18 cellular contexts compared by ENCODE assay signal in genomic region chr16:58222532-58223316, GRCh38. TPM values are rescaled to one million over a fixed set of nuclear protein-coding genes. Genes with fewer than 3 reads are reported as not detected.
DNase-seq lines count a peak whose midpoint lies in the region; ATAC-seq, FAIRE-seq and TF ChIP-seq lines count a peak whose summit lies in the region.
"Had no signal": no experiment of that assay in that cellular context is flagged by ENCODE, and none has a peak within 500 bp of the region (broad histone marks: within the 10 kb centered on the region; RNA-seq: fewer than 3 reads in every experiment).

No MANE protein-coding gene starts in this region.

- dilution Hi-C loops in keratinocyte (cut with MboI; ENCODE audit: extremely low pct_ligation_motif_present, low sequenced_read_pairs): loop anchor here (25.0 kb wide), 1 partner anchor 90 kb away; no protein-coding TSS in a partner anchor

- no peak for DNase-seq in stimulated activated naive CD8-positive, alpha-beta T cell treated with anti-CD3 and anti-CD28 coated beads, Interleukin-15, amount 100 ng/mL, for 72 hours
- no peak for DNase-seq in stimulated activated naive CD8-positive, alpha-beta T cell treated with anti-CD3 and anti-CD28 coated beads, Interleukin-15, Interleukin-2, amounts not matched to agents 100 U/mL and 50 U/mL, for 24 hours
- DNase-seq in astrocyte of the hippocampus (ENCODE audit: low read depth, low spot score) (peak; percentile 37), keratinocyte (ENCODE audit: low read depth, low spot score) (peak; percentile 23), A673 (ENCODE audit: low spot score) (no peak), NCI-H1105 (lab: John Stamatoyannopoulos, UW) (no peak)
- DNase-seq in activated CD8-positive, alpha-beta memory T cell treated with anti-CD3 and anti-CD28 coated beads for 24 hours: no peak
- DNase-seq: activated T-cell treated with anti-CD3 and anti-CD28 coated beads, Interleukin-2, amount 50 U/mL, for 4 hours; natural killer cell; NCI-H1048; NCI-H774 had no signal

- H3K27ac ChIP-seq in keratinocyte (ENCODE audit: control insufficient read depth, insufficient read depth, low read length): no peak overlapping the region
- H3K27ac ChIP-seq in A673 (ENCODE audit: low read depth, low read length, poor library complexity, severe bottlenecking): no peak overlapping the region
- H3K27ac ChIP-seq: ascending aorta, SK-N-MC, upper lobe of left lung had no signal

- BruUV-seq in A673 (replicated peaks; lab: Mats Ljungman, UMichigan): no TSS peak

- H3K4me1 ChIP-seq in keratinocyte (ENCODE audit: control insufficient read depth, extremely low read depth, insufficient read depth, low read length): peaks cover 11% of the 10 kb centered on the region
- no peaks in the 10 kb centered on the region for H3K4me1 ChIP-seq in A673 (ENCODE audit: insufficient read depth, low read length, poor library complexity, severe bottlenecking)
- H3K4me1 ChIP-seq: ascending aorta, upper lobe of left lung had no signal

- POLR2A ChIA-PET in A673 (lab: Charles Lee; ENCODE audit: low non-redundant PET): no interaction called here

- H3K4me3 Mint-ChIP-seq in stimulated activated naive CD8-positive, alpha-beta T cell treated with anti-CD3 and anti-CD28 coated beads, Interleukin-15, amount 100 ng/mL, for 72 hours: no peak overlapping the region
- H3K4me3 Mint-ChIP-seq: activated T-cell treated with anti-CD3 and anti-CD28 coated beads, Interleukin-2, amount 50 U/mL, for 4 hours; natural killer cell had no signal

- H3K9me3 ChIP-seq in keratinocyte (ENCODE audit: control insufficient read depth, low read depth, low read length) (no peaks in the 10 kb centered on the region), A673 (ENCODE audit: low read depth, low read length, poor library complexity, severe bottlenecking) (no peaks in the 10 kb centered on the region)
- H3K9me3 ChIP-seq: ascending aorta, upper lobe of left lung had no signal

- H3K79me2 ChIP-seq in keratinocyte (ENCODE audit: control insufficient read depth, insufficient read depth, low read length): no peaks in the 10 kb centered on the region

- peak overlapping the region; percentile 62 for H3K4me2 ChIP-seq in keratinocyte (ENCODE audit: control insufficient read depth, extremely low read depth, insufficient read depth, low read depth, low read length)

- H3K36me3 ChIP-seq in keratinocyte (ENCODE audit: control insufficient read depth in 2 of 2, extremely low read depth in 1 of 2, insufficient read depth in 2 of 2, low read length in 2 of 2): no peaks in the 10 kb centered on the region
- H3K36me3 ChIP-seq in A673 (ENCODE audit: insufficient read depth, low read length, poor library complexity, severe bottlenecking): no peaks in the 10 kb centered on the region
- H3K36me3 ChIP-seq: ascending aorta, upper lobe of left lung had no signal

- no peak overlapping the region for H3K4me3 ChIP-seq in keratinocyte (ENCODE audit: control insufficient read depth in 2 of 3, extremely low read depth in 1 of 3, insufficient read depth in 2 of 3, low read depth in 1 of 3, low read length in 3 of 3)
- no peak overlapping the region for H3K4me3 ChIP-seq in A673 (ENCODE audit: low read depth, low read length, poor library complexity, severe bottlenecking)
- H3K4me3 ChIP-seq: ascending aorta, SK-N-MC, skin epidermis, upper lobe of left lung had no signal

- H3K27me3 ChIP-seq in keratinocyte (ENCODE audit: control insufficient read depth, extremely low read depth, insufficient read depth, low read length) (peaks cover 6% of the 10 kb centered on the region), A673 (replicated peaks; ENCODE audit: insufficient read depth, low read depth, low read length, poor library complexity) (peaks cover 14% of the 10 kb centered on the region)
- H3K27me3 ChIP-seq: ascending aorta, upper lobe of left lung had no signal

- no peaks in the 10 kb centered on the region for H3K4me1 Mint-ChIP-seq in stimulated activated naive CD8-positive, alpha-beta T cell treated with anti-CD3 and anti-CD28 coated beads, Interleukin-15, amount 100 ng/mL, for 72 hours
- H3K4me1 Mint-ChIP-seq: natural killer cell had no signal

- no peaks in the 10 kb centered on the region for H3K9me1 ChIP-seq in keratinocyte (ENCODE audit: control insufficient read depth, extremely low read depth, insufficient read depth, low read length)

- peak; percentile 86 for FAIRE-seq in keratinocyte (lab: Jason Lieb, UNC)
- FAIRE-seq: endometrium, G401.6 had no signal

- H3K9me3 Mint-ChIP-seq in stimulated activated naive CD8-positive, alpha-beta T cell treated with anti-CD3 and anti-CD28 coated beads, Interleukin-15, amount 100 ng/mL, for 72 hours: peaks cover 6 to 8% of the 10 kb centered on the region in 2 donors
- H3K9me3 Mint-ChIP-seq: natural killer cell had no signal

- TF ChIP-seq CTCF in keratinocyte (optimal IDR thresholded peaks at IDR 0.05 in 1 of 3, IDR thresholded peaks at IDR 0.05 in 1 of 3, conservative IDR thresholded peaks at IDR 0.05 in 1 of 3; ENCODE audit: extremely low read depth in 1 of 3, insufficient read depth in 2 of 3, low read length in 3 of 3) (no peak), A673 (conservative IDR thresholded peaks at IDR 0.05; ENCODE audit: low read depth, low read length) (no peak)

- CTCF ChIA-PET in A673 (lab: Charles Lee): no interaction called here

- no peak for ATAC-seq in stimulated activated naive CD8-positive, alpha-beta T cell treated with anti-CD3 and anti-CD28 coated beads, Interleukin-15, amount 100 ng/mL, for 72 hours
- no peak for ATAC-seq in stimulated activated naive CD8-positive, alpha-beta T cell treated with anti-CD3 and anti-CD28 coated beads, Interleukin-15, Interleukin-2, amounts not matched to agents 100 U/mL and 50 U/mL, for 24 hours
- ATAC-seq in GM21737 (IDR thresholded peaks at IDR 0.05; ENCODE audit: unreplicated experiment): no peak
- ATAC-seq: activated T-cell treated with anti-CD3 and anti-CD28 coated beads, Interleukin-2, amount 50 U/mL, for 4 hours; natural killer cell had no signal

- H4K20me1 ChIP-seq in keratinocyte (ENCODE audit: control insufficient read depth, extremely low read depth, insufficient read depth, low read length): no peaks in the 10 kb centered on the region

- peak overlapping the region; percentile 87 for H2AFZ ChIP-seq in keratinocyte (ENCODE audit: control insufficient read depth, low read length)

- peak overlapping the region; percentile 19 to 54 for H3K27ac Mint-ChIP-seq in stimulated activated naive CD8-positive, alpha-beta T cell treated with anti-CD3 and anti-CD28 coated beads, Interleukin-15, amount 100 ng/mL, for 72 hours
- H3K27ac Mint-ChIP-seq: natural killer cell had no signal

- intact Hi-C loops in A673 (cut with micrococcal nuclease; ENCODE audit: unreplicated experiment): no loop called here

- H3K27me3 Mint-ChIP-seq in stimulated activated naive CD8-positive, alpha-beta T cell treated with anti-CD3 and anti-CD28 coated beads, Interleukin-15, amount 100 ng/mL, for 72 hours: peaks cover 31% of the 10 kb centered on the region

- peak overlapping the region; percentile 4 for H3K9ac ChIP-seq in keratinocyte (ENCODE audit: control insufficient read depth, extremely low read depth, insufficient read depth, low read length)

RNA-seq across cellular contexts. Expression of gene CSNK2A2, which starts 24.8 kb away (rescaled TPM):
- 33.0 to 72.2 TPM (median 49.6 TPM) in 3 replicates for polyA plus RNA-seq in keratinocyte
- polyA plus RNA-seq in keratinocyte (2011; ENCODE audit: low read depth): 115 TPM
- 53.9 and 84.8 TPM in 2 replicates for polyA plus RNA-seq in keratinocyte (2011; cell fraction: cytosol; rRNA removed)
- 55.7 and 64.3 TPM in 2 replicates for polyA plus RNA-seq in keratinocyte (2011; cell fraction: nucleus; rRNA removed)
- 52.1 and 85.3 TPM in 2 replicates for polyA plus RNA-seq in keratinocyte (2012; ENCODE audit: low replicate concordance)
- 59.2 to 98.7 TPM (median 64.5 TPM) in 3 replicates for polyA minus RNA-seq in keratinocyte
- 40.7 TPM for polyA minus RNA-seq in keratinocyte (2011; cell fraction: cytosol; rRNA and poly(A)+ RNA removed)
- 24.5 and 51.0 TPM in 2 replicates for polyA minus RNA-seq in keratinocyte (2011; cell fraction: nucleus; rRNA and poly(A)+ RNA removed)
- 108 and 114 TPM in 2 replicates for total RNA-seq in A673 (2021)

Comparison
In these comparisons a context has a peak if more than half of its experiments do, and no peak if none do; other contexts are left out.
1. DNase-seq: peak in astrocyte of the hippocampus (single experiment) and keratinocyte (single experiment); none in stimulated activated naive CD8-positive, alpha-beta T cell treated with anti-CD3 and anti-CD28 coated beads, Interleukin-15, amount 100 ng/mL, for 72 hours (0 of 2), stimulated activated naive CD8-positive, alpha-beta T cell treated with anti-CD3 and anti-CD28 coated beads, Interleukin-15, Interleukin-2, amounts not matched to agents 100 U/mL and 50 U/mL, for 24 hours (single experiment), A673 (single experiment), NCI-H1105 (single experiment) and activated CD8-positive, alpha-beta memory T cell treated with anti-CD3 and anti-CD28 coated beads for 24 hours (single experiment).